Comparison of ENCODE assay signal across 10 cellular contexts in the genomic region with DNA sequence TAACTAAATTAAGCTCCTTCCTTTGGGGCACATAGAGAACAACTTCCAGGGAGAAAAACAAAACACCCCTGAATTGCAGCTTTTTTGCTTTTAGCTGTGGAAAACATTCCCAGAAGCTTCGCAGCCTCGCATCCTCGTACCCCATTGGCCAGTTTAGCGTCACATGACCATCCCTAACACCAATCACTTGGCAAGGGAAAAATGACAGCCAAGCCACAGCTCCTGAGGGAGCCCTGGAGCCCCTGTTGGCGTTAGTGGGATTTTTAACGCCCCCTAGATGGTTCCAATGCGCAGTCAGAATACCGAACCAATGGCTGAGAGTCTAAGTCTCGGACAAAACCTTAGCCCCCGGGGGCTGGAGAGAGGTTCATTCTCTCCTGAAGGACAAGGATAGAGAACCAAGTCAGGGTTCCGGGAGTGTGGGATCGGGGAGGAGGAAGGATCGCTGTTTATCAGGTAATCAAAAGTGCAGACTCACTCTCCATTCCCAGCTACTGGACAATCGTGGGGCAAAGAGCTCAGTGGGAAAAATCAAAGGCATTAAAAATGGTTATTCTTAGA.
DNase-seq lines count a peak whose midpoint lies in the region; ATAC-seq and TF ChIP-seq lines count a peak whose summit lies in the region.
"Had no signal": no experiment of that assay in that cellular context is flagged by ENCODE, and none has a peak within 500 bp of the region (broad histone marks: within the 10 kb centered on the region; RNA-seq: fewer than 3 reads in every experiment).

No MANE protein-coding gene starts in this region.

- no peaks in the 10 kb centered on the region for H3K27me3 ChIP-seq in GM23338 (ENCODE audit: insufficient read depth)
- no peaks in the 10 kb centered on the region for H3K27me3 ChIP-seq in hepatocyte
- no peaks in the 10 kb centered on the region for H3K27me3 ChIP-seq in skeletal muscle tissue (ENCODE audit: control insufficient read depth in 3 of 3, insufficient read depth in 3 of 3, low read length in 3 of 3)

- H3K9me3 ChIP-seq in hepatocyte (ENCODE audit: low read depth) (no peaks in the 10 kb centered on the region), skeletal muscle tissue (ENCODE audit: control insufficient read depth in 3 of 3, low read length in 3 of 3) (no peaks in the 10 kb centered on the region)

- H3K4me3 Mint-ChIP-seq in GM23338 = no peak overlapping the region
- H3K4me3 Mint-ChIP-seq: T-cell had no signal

- no peak overlapping the region for H3K27ac ChIP-seq in GM23338 (ENCODE audit: low read depth)
- peak overlapping the region; percentile 96 for H3K27ac ChIP-seq in hepatocyte
- H3K27ac ChIP-seq in skeletal muscle tissue (ENCODE audit: low read depth, low read length) = peak overlapping the region; percentile 88

- H3K9me2 ChIP-seq in GM23338 (ENCODE audit: insufficient read depth) (peaks cover 6% of the 10 kb centered on the region; the same call in 1 of the 2 replicates), hepatocyte (replicated peaks; ENCODE audit: insufficient read depth) (no peaks in the 10 kb centered on the region)

- no peak overlapping the region for H3K4me2 ChIP-seq in GM23338
- peak overlapping the region; percentile 44 for H3K4me2 ChIP-seq in hepatocyte

- no peaks in the 10 kb centered on the region for H3F3A ChIP-seq in GM23338 (replicated peaks; ENCODE audit: low read depth)

- H2AFZ ChIP-seq in GM23338 = no peak overlapping the region
- peak overlapping the region; percentile 3 for H2AFZ ChIP-seq in hepatocyte

- peak in 1 of 2 experiments; percentile 31; a peak in 2 of 4 replicates for TF ChIP-seq CTCF in GM23338 (conservative IDR thresholded peaks at IDR 0.05; ENCODE audit: low read depth in 2 of 2)
- TF ChIP-seq CTCF in hepatocyte (IDR thresholded peaks at IDR 0.05; ENCODE audit: poor library complexity) = no peak

- H3K79me2 ChIP-seq in GM23338 (replicated peaks; ENCODE audit: insufficient read depth) = no peaks in the 10 kb centered on the region
- no peaks in the 10 kb centered on the region for H3K79me2 ChIP-seq in hepatocyte

- H3K4me3 ChIP-seq in GM23338 (no peak overlapping the region), hepatocyte (no peak overlapping the region), skeletal muscle tissue (ENCODE audit: low read length in 3 of 3) (peak overlapping the region in 1 of 3 donors; percentile 2)

- H3K36me3 Mint-ChIP-seq in GM23338 (ENCODE audit: low read depth) = no peaks in the 10 kb centered on the region; the same call in 2 of the 3 replicates
- H3K36me3 Mint-ChIP-seq: T-cell had no signal

- ATAC-seq in GM23338 (no peak), GM19328 (IDR thresholded peaks at IDR 0.05; ENCODE audit: unreplicated experiment) (no peak)
- ATAC-seq: T-cell had no signal

- H3K36me3 ChIP-seq in GM23338 (ENCODE audit: insufficient read depth) (no peaks in the 10 kb centered on the region), hepatocyte (replicated peaks; ENCODE audit: insufficient read depth, low read depth) (no peaks in the 10 kb centered on the region), skeletal muscle tissue (ENCODE audit: control insufficient read depth in 3 of 3, insufficient read depth in 3 of 3, low read length in 3 of 3) (no peaks in the 10 kb centered on the region)

- H3K27me3 Mint-ChIP-seq in GM23338 (ENCODE audit: insufficient read depth, low read depth, poor library complexity) = peaks cover 6% of the 10 kb centered on the region
- H3K27me3 Mint-ChIP-seq: T-cell had no signal

- H3K9ac ChIP-seq in skeletal muscle tissue (ENCODE audit: low read depth in 1 of 3, low read length in 3 of 3) = peak overlapping the region in 1 of 3 donors; percentile 43

- H4K20me1 ChIP-seq in GM23338 (replicated peaks; ENCODE audit: insufficient read depth) (no peaks in the 10 kb centered on the region), hepatocyte (ENCODE audit: insufficient read depth, poor library complexity, severe bottlenecking) (no peaks in the 10 kb centered on the region)

- 72% methylated on average over 14 of the region's 14 CpGs for WGBS in hepatocyte (ENCODE audit: low lambda C conversion rate, missing lambda C conversion rate)

- H3K9me3 Mint-ChIP-seq in GM23338 = no peaks in the 10 kb centered on the region
- H3K9me3 Mint-ChIP-seq: T-cell had no signal

- H3K4me1 Mint-ChIP-seq in GM23338 = peaks cover 26% of the 10 kb centered on the region

- DNase-seq in GM23338 (ENCODE audit: low spot score) = peak; percentile 42
- peak; percentile 81 for DNase-seq in SHP77 treated with DMSO at 0.1 percent for 48 hours (lab: John Stamatoyannopoulos, UW)
- peak; percentile 68 for DNase-seq in hepatocyte (ENCODE audit: low spot score)
- no peak for DNase-seq in hippocampal formation (lab: John Stamatoyannopoulos, UW)
- DNase-seq in activated CD8-positive, alpha-beta memory T cell treated with anti-CD3 and anti-CD28 coated beads for 24 hours = no peak
- DNase-seq in GOT3 (lab: John Stamatoyannopoulos, UW) = no peak
- DNase-seq: NCI-H2171 treated with DMSO at 0.1 percent for 48 hours, T-cell had no signal

- H3K4me1 ChIP-seq in GM23338 (ENCODE audit: insufficient read depth) (peaks cover 16% of the 10 kb centered on the region), hepatocyte (ENCODE audit: insufficient read depth) (peaks cover 57% of the 10 kb centered on the region), skeletal muscle tissue (ENCODE audit: control insufficient read depth in 3 of 3, insufficient read depth in 3 of 3, low read length in 3 of 3) (peaks cover 20 to 52% (median 27%) of the 10 kb centered on the region in 3 donors)

- no peak overlapping the region for H3K27ac Mint-ChIP-seq in GM23338

TF ChIP-seq in GM23338, 12 proteins besides CTCF, POLR2A, EP300 and RAD21:
- TF ChIP-seq JUNB (IDR thresholded peaks at IDR 0.05; ENCODE audit: unreplicated experiment) (no peak), ZNF114 (CRISPR knock-in tag; IDR thresholded peaks at IDR 0.05) (no peak), EZH2 (IDR thresholded peaks at IDR 0.05; ENCODE audit: low read depth, unreplicated experiment) (no peak)
- TF ChIP-seq, protein P1, sequence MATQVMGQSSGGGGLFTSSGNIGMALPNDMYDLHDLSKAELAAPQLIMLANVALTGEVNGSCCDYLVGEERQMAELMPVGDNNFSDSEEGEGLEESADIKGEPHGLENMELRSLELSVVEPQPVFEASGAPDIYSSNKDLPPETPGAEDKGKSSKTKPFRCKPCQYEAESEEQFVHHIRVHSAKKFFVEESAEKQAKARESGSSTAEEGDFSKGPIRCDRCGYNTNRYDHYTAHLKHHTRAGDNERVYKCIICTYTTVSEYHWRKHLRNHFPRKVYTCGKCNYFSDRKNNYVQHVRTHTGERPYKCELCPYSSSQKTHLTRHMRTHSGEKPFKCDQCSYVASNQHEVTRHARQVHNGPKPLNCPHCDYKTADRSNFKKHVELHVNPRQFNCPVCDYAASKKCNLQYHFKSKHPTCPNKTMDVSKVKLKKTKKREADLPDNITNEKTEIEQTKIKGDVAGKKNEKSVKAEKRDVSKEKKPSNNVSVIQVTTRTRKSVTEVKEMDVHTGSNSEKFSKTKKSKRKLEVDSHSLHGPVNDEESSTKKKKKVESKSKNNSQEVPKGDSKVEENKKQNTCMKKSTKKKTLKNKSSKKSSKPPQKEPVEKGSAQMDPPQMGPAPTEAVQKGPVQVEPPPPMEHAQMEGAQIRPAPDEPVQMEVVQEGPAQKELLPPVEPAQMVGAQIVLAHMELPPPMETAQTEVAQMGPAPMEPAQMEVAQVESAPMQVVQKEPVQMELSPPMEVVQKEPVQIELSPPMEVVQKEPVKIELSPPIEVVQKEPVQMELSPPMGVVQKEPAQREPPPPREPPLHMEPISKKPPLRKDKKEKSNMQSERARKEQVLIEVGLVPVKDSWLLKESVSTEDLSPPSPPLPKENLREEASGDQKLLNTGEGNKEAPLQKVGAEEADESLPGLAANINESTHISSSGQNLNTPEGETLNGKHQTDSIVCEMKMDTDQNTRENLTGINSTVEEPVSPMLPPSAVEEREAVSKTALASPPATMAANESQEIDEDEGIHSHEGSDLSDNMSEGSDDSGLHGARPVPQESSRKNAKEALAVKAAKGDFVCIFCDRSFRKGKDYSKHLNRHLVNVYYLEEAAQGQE (IDR thresholded peaks at IDR 0.05; ENCODE audit: unreplicated experiment) = no peak

Comparison
In these comparisons a context has a peak if more than half of its experiments do, and no peak if none do; other contexts are left out.
1. DNase-seq: peak in GM23338 (single experiment), SHP77 treated with DMSO at 0.1 percent for 48 hours (single experiment) and hepatocyte (single experiment); none in hippocampal formation (0 of 2), activated CD8-positive, alpha-beta memory T cell treated with anti-CD3 and anti-CD28 coated beads for 24 hours (single experiment) and GOT3 (single experiment).